ENCODE assay signal across 11 cellular contexts in genomic region chr6:5906340-5906670, GRCh38.
"Had no signal": no experiment of that assay in that cellular context is flagged by ENCODE, and none has a peak within 500 bp of the region (broad histone marks: within the 10 kb centered on the region; RNA-seq: fewer than 3 reads in every experiment).

No MANE protein-coding gene starts in this region.

- DNase-seq: activated CD4-positive, alpha-beta T cell treated with anti-CD3 and anti-CD28 coated beads for 1 hour; activated CD4-positive, alpha-beta T cell treated with anti-CD3 and anti-CD28 coated beads, Interleukin-2, amount 50 U/mL, for 48 hours; activated naive CD4-positive, alpha-beta T cell treated with Interleukin-2 at 50 U/mL for 16 hours; activated naive CD8-positive, alpha-beta T cell treated with anti-CD3 and anti-CD28 coated beads, Interleukin-2, amount 50 U/mL, for 24 hours; kidney glomerular epithelial cell; nephron progenitor cell; stimulated activated CD4-positive, alpha-beta T cell treated with anti-CD3 and anti-CD28 coated beads, Interleukin-12 subunit alpha, Interleukin-12 subunit beta, amount 100 ng/mL, for 4 hours; stimulated activated CD4-positive, alpha-beta T cell treated with anti-CD3 and anti-CD28 coated beads, Interleukin-2, amount 100 ng/mL, for 24 hours had no signal

- H3K36me3 ChIP-seq: ascending aorta had no signal

- ATAC-seq: activated naive CD8-positive, alpha-beta T cell treated with anti-CD3 and anti-CD28 coated beads, Interleukin-2, amount 50 U/mL, for 24 hours; activated T-helper 17 cell treated with anti-CD3 and anti-CD28 coated beads, Interleukin-2, amount 50 U/mL, for 72 hours had no signal

- H3K27me3 ChIP-seq: ascending aorta had no signal

- H3K9me3 ChIP-seq: ascending aorta had no signal

- H3K4me3 ChIP-seq: ascending aorta had no signal

- H3K27ac ChIP-seq: VCaP had no signal
